Comparison of ENCODE assay signal across 8 cellular contexts in the genomic region with DNA sequence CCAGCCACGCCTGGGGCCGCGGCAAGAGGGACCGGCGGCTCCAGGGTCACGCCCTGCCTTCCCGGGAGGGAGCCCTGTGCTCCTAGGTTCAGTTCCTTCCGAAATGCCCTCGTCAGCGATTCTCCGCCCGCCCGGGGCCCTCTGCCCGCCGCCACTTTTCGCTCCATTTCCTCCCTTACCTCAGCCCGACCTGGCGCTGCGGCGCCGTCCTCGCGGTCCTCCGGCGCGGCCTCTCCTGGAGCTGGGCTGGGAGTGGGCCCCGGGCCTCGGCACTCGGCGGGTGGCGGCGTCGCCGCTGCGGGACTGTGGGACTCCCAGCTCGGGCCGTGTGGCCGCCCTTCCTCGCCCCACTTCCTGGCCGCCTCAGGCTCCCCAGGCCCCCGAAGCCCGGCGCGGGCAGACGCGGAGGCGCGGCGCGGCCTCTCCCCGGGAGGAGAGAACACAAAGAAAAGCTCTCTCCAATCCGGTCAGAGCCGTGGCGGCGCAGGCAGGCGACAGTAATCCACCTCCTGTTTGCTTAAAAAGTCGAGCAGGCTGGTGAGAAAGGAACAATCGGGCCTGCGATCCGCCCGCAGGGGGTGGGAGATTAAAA. TPM values are rescaled to one million over a fixed set of nuclear protein-coding genes. Genes with fewer than 3 reads are reported as not detected.
A peak's percentile ranks its signal among the peaks of the same experiment; 100 is the strongest.
DNase-seq lines count a peak whose midpoint lies in the region; ATAC-seq, FAIRE-seq and TF ChIP-seq lines count a peak whose summit lies in the region.

No MANE protein-coding gene starts in this region.

- H3K27ac Mint-ChIP-seq in stimulated activated naive CD8-positive, alpha-beta T cell treated with anti-CD3 and anti-CD28 coated beads, Interleukin-15, amount 100 ng/mL, for 72 hours = no peak overlapping the region

- DNase-seq in activated CD8-positive, alpha-beta memory T cell treated with anti-CD3 and anti-CD28 coated beads, Interleukin-2, amount 50 U/mL, for 48 hours = peak; percentile 74
- DNase-seq in activated CD8-positive, alpha-beta memory T cell treated with anti-CD3 and anti-CD28 coated beads, Interleukin-2, amount 50 U/mL, for 4 hours = no peak
- peak; percentile 53 for DNase-seq in PC-3
- DNase-seq in brain microvascular endothelial cell = no peak
- no peak for DNase-seq in kidney
- peak; percentile 49 to 57 for DNase-seq in stimulated activated naive CD8-positive, alpha-beta T cell treated with anti-CD3 and anti-CD28 coated beads, Interleukin-15, amount 100 ng/mL, for 72 hours
- no peak for DNase-seq in SKM-1 (lab: John Stamatoyannopoulos, UW; ENCODE audit: unreplicated experiment)

- ATAC-seq in PC-3 (no peak), GM21619 (IDR thresholded peaks at IDR 0.05; ENCODE audit: unreplicated experiment) (no peak)
- ATAC-seq in stimulated activated naive CD8-positive, alpha-beta T cell treated with anti-CD3 and anti-CD28 coated beads, Interleukin-15, amount 100 ng/mL, for 72 hours = no peak

- no peaks in the 10 kb centered on the region for H3K9me2 ChIP-seq in PC-3 (replicated peaks; ENCODE audit: low read length)

- H3K4me1 Mint-ChIP-seq in stimulated activated naive CD8-positive, alpha-beta T cell treated with anti-CD3 and anti-CD28 coated beads, Interleukin-15, amount 100 ng/mL, for 72 hours = peaks cover 60% of the 10 kb centered on the region

- CTCF ChIA-PET in PC-3 (lab: Charles Lee) = interaction anchor here (1.0 to 1.5 kb wide), 2 partner anchors 31 to 142 kb away, joined by 3 to 4 read pairs; no protein-coding TSS in a partner anchor

- peak overlapping the region; percentile 100 for H3K4me2 ChIP-seq in PC-3 (ENCODE audit: low read length)

- H3K27me3 Mint-ChIP-seq in stimulated activated naive CD8-positive, alpha-beta T cell treated with anti-CD3 and anti-CD28 coated beads, Interleukin-15, amount 100 ng/mL, for 72 hours = peaks cover 83% of the 10 kb centered on the region

- no TSS peak for BruUV-seq in PC-3 (replicated peaks; lab: Mats Ljungman, UMichigan)

- in situ Hi-C loops in brain microvascular endothelial cell (cut with HindIII; ENCODE audit: low pct_ligation_motif_present, low sequenced_read_pairs) = no loop called here

- H3K4me1 ChIP-seq in PC-3 (ENCODE audit: insufficient read depth, low read length) = peaks cover 32% of the 10 kb centered on the region
- H3K4me1 ChIP-seq in kidney (ENCODE audit: control insufficient read depth in 1 of 2, insufficient read depth in 1 of 2, low read depth in 1 of 2, low read length in 2 of 2) = peaks cover 17 to 25% of the 10 kb centered on the region in 2 donors

- no peaks in the 10 kb centered on the region for H3F3A ChIP-seq in PC-3 (ENCODE audit: low read length, unreplicated experiment)

- no peak for TF ChIP-seq CTCF in PC-3 (conservative IDR thresholded peaks at IDR 0.05; ENCODE audit: low read depth, low read length)
- no peak for TF ChIP-seq CTCF in brain microvascular endothelial cell (IDR thresholded peaks at IDR 0.05; ENCODE audit: low read depth, low read length, missing control alignments)
- no peak for TF ChIP-seq CTCF in kidney (IDR thresholded peaks at IDR 0.05; ENCODE audit: borderline replicate concordance, extremely low read depth, insufficient read depth)

- no peaks in the 10 kb centered on the region for H4K20me1 ChIP-seq in PC-3 (ENCODE audit: low read length)

- H3K36me3 ChIP-seq in PC-3 (ENCODE audit: low read depth, low read length) (no peaks in the 10 kb centered on the region), brain microvascular endothelial cell (replicated peaks) (no peaks in the 10 kb centered on the region), kidney (ENCODE audit: control insufficient read depth in 1 of 2, insufficient read depth in 2 of 2, low read length in 2 of 2) (no peaks in the 10 kb centered on the region)

- H3K9me3 ChIP-seq in PC-3 (ENCODE audit: low read length) (no peaks in the 10 kb centered on the region), kidney (ENCODE audit: control insufficient read depth in 1 of 2, low read length in 2 of 2) (no peaks in the 10 kb centered on the region)

- H3K27me3 ChIP-seq in PC-3 (ENCODE audit: low read length) (no peaks in the 10 kb centered on the region), brain microvascular endothelial cell (replicated peaks) (no peaks in the 10 kb centered on the region)

- intact Hi-C loops in PC-3 (cut with micrococcal nuclease) = loop anchor here (10.0 kb wide), 2 partner anchors 118 to 142 kb away; partner anchors contain the start of gene ACTG1
- intact Hi-C loops in kidney (cut with DNase I) = loop anchor here (2.0 kb wide), 1 partner anchor 114 kb away; no protein-coding TSS in a partner anchor

- H3K27ac ChIP-seq in PC-3 (ENCODE audit: low read length) = peak overlapping the region; percentile 80
- H3K27ac ChIP-seq in brain microvascular endothelial cell = peak overlapping the region; percentile 90
- H3K27ac ChIP-seq in kidney (ENCODE audit: low read depth in 2 of 2, low read length in 2 of 2) = peak overlapping the region; percentile 88 to 93

- peak overlapping the region; percentile 62 to 64 for H3K4me3 Mint-ChIP-seq in stimulated activated naive CD8-positive, alpha-beta T cell treated with anti-CD3 and anti-CD28 coated beads, Interleukin-15, amount 100 ng/mL, for 72 hours

- POLR2A ChIA-PET in PC-3 (lab: Charles Lee; ENCODE audit: unreplicated experiment) = interaction anchor here (0.6 kb wide), 1 partner anchor 30 kb away, joined by 3 read pairs; no protein-coding TSS in a partner anchor

- FAIRE-seq in kidney (lab: Jason Lieb, UNC) = no peak

- H3K79me2 ChIP-seq in PC-3 (ENCODE audit: low read length) = peaks cover 81% of the 10 kb centered on the region

- peak overlapping the region; percentile 95 for H3K9ac ChIP-seq in PC-3 (ENCODE audit: low read length)
- H3K9ac ChIP-seq in kidney (ENCODE audit: low read length in 2 of 2) = peak overlapping the region; percentile 60 to 87

- H2AFZ ChIP-seq in PC-3 (ENCODE audit: low read length) = peak overlapping the region; percentile 71

- H3K4me3 ChIP-seq in PC-3 (ENCODE audit: low read length) = peak overlapping the region; percentile 98
- H3K4me3 ChIP-seq in brain microvascular endothelial cell (ENCODE audit: low read depth, low read length) = peak overlapping the region; percentile 68
- H3K4me3 ChIP-seq in kidney (ENCODE audit: low read length in 2 of 2) = peak overlapping the region; percentile 52 to 83

- H3K9me3 Mint-ChIP-seq in stimulated activated naive CD8-positive, alpha-beta T cell treated with anti-CD3 and anti-CD28 coated beads, Interleukin-15, amount 100 ng/mL, for 72 hours = no peaks in the 10 kb centered on the region

RNA-seq across cellular contexts. Expression of gene BAHCC1, which starts 1.6 kb away (rescaled TPM):
- total RNA-seq in PC-3 (2014; rRNA removed) (9.9 and 16.9 TPM in 2 replicates), kidney (20.5 TPM)
- polyA plus RNA-seq in kidney (ENCODE audit: insufficient read depth, low read depth, low replicate concordance) = 2.6 TPM

Comparison
In these comparisons a context has a peak if more than half of its experiments do, and no peak if none do; other contexts are left out.
1. DNase-seq: peak in activated CD8-positive, alpha-beta memory T cell treated with anti-CD3 and anti-CD28 coated beads, Interleukin-2, amount 50 U/mL, for 48 hours (single experiment), PC-3 (single experiment) and stimulated activated naive CD8-positive, alpha-beta T cell treated with anti-CD3 and anti-CD28 coated beads, Interleukin-15, amount 100 ng/mL, for 72 hours (2 of 2); none in activated CD8-positive, alpha-beta memory T cell treated with anti-CD3 and anti-CD28 coated beads, Interleukin-2, amount 50 U/mL, for 4 hours (single experiment), brain microvascular endothelial cell (single experiment), kidney (single experiment) and SKM-1 (single experiment).
2. Peak in every context shown above with its lines, with median percentiles within 50 percentile points of each other: H3K27ac ChIP-seq and H3K4me3 ChIP-seq.